Comparison of ENCODE assay signal across 1 cellular context in genomic region chr6:130365166-130366010, GRCh38.
TF ChIP-seq lines count a peak whose summit lies in the region.

No MANE protein-coding gene starts in this region.

TF ChIP-seq in GM12878, 131 proteins besides CTCF, POLR2A, EP300 and RAD21 (continued from another document):
- TF ChIP-seq NKRF (conservative IDR thresholded peaks at IDR 0.05) (peak; percentile 19; the same call in 1 of the 2 replicates), PRDM15 (CRISPR knock-in tag; IDR thresholded peaks at IDR 0.05) (no peak), ZNF24 (IDR thresholded peaks at IDR 0.05) (no peak), PBX3 (IDR thresholded peaks at IDR 0.05; ENCODE audit: insufficient replicate concordance, low read depth, low read length) (no peak), IKZF1 (conservative IDR thresholded peaks at IDR 0.05) (peak; percentile 74; the same call in 1 of the 2 replicates), GATAD2B (conservative IDR thresholded peaks at IDR 0.05; ENCODE audit: low read depth) (0 out of 2 replicates have a peak, but pooled peaks have one; percentile 29), KLF5 (IDR thresholded peaks at IDR 0.05; ENCODE audit: partially characterized antibody) (no peak), SMC3 (IDR thresholded peaks at IDR 0.05; ENCODE audit: borderline replicate concordance, low read length) (peak; percentile 56; the same call in 1 of the 2 replicates), ZNF207 (IDR thresholded peaks at IDR 0.05; ENCODE audit: borderline replicate concordance) (no peak), CREB1 (IDR thresholded peaks at IDR 0.05; ENCODE audit: low read depth) (no peak), TARDBP (IDR thresholded peaks at IDR 0.05; ENCODE audit: borderline replicate concordance) (no peak), CREM (IDR thresholded peaks at IDR 0.05; ENCODE audit: low read depth) (no peak), WRNIP1 (IDR thresholded peaks at IDR 0.05; ENCODE audit: borderline replicate concordance, low read depth, low read length) (no peak), YY1 (IDR thresholded peaks at IDR 0.05; ENCODE audit: low read depth, low read length) (peak; percentile 33; the same call in 1 of the 2 replicates), HSF1 (IDR thresholded peaks at IDR 0.05; ENCODE audit: low read depth, low read length) (no peak), EGR1 (IDR thresholded peaks at IDR 0.05; ENCODE audit: borderline replicate concordance in 1 of 2, low read depth in 2 of 2, low read length in 2 of 2) (0 out of 3 replicates have a peak, but pooled peaks of 1 of the 2 experiments have one; percentile 26), NRF1 (conservative IDR thresholded peaks at IDR 0.05; ENCODE audit: low read depth, low read length) (no peak)
